In genomic region chr10:100510533-100511308, GRCh38 we compare ENCODE assay signal across 10 cellular contexts. TPM values are rescaled to one million over a fixed set of nuclear protein-coding genes. Genes with fewer than 3 reads are reported as not detected.
DNase-seq lines count a peak whose midpoint lies in the region; ATAC-seq and TF ChIP-seq lines count a peak whose summit lies in the region.
"Had no signal": no experiment of that assay in that cellular context is flagged by ENCODE, and none has a peak within 500 bp of the region (broad histone marks: within the 10 kb centered on the region; RNA-seq: fewer than 3 reads in every experiment).

No MANE protein-coding gene starts in this region.

- peaks cover 30% of the 10 kb centered on the region for H3K36me3 Mint-ChIP-seq in activated naive CD8-positive, alpha-beta T cell treated with anti-CD3 and anti-CD28 coated beads, Interleukin-2, amount 50 U/mL, for 24 hours (ENCODE audit: low read depth)

- peaks cover 66% of the 10 kb centered on the region for H3K4me1 Mint-ChIP-seq in activated naive CD8-positive, alpha-beta T cell treated with anti-CD3 and anti-CD28 coated beads, Interleukin-2, amount 50 U/mL, for 24 hours

- no peak overlapping the region for H2AK9ac ChIP-seq in IMR-90 (replicated peaks; ENCODE audit: low read depth, low read length, poor library complexity)

- no peaks in the 10 kb centered on the region for H4K20me1 ChIP-seq in IMR-90 (ENCODE audit: insufficient read depth, low read length)

- no peak overlapping the region for H2BK15ac ChIP-seq in IMR-90 (ENCODE audit: low read depth, low read length)

- H3K14ac ChIP-seq in IMR-90 (replicated peaks; ENCODE audit: low read depth, low read length) = no peak overlapping the region

- peak overlapping the region; percentile 50 for H3K4me3 Mint-ChIP-seq in activated naive CD8-positive, alpha-beta T cell treated with anti-CD3 and anti-CD28 coated beads, Interleukin-2, amount 50 U/mL, for 24 hours

- no peak overlapping the region for H2BK20ac ChIP-seq in IMR-90 (ENCODE audit: low read depth, low read length)

- no peak overlapping the region for H2AFZ ChIP-seq in IMR-90 (replicated peaks; ENCODE audit: low read length, poor library complexity)
- H2AFZ ChIP-seq: parathyroid adenoma had no signal

- DNase-seq in IMR-90 (peak; percentile 27), esophagus muscularis mucosa (ENCODE audit: extremely low spot score) (no peak), NCI-H774 (lab: John Stamatoyannopoulos, UW) (no peak), NCI-H2227 treated with DMSO at 0.1 percent for 48 hours (lab: John Stamatoyannopoulos, UW) (no peak), SW 1271 (lab: John Stamatoyannopoulos, UW) (no peak)
- DNase-seq in activated naive CD8-positive, alpha-beta T cell treated with anti-CD3 and anti-CD28 coated beads, Interleukin-2, amount 50 U/mL, for 24 hours = peak; percentile 66
- peak; percentile 30 for DNase-seq in stimulated activated CD8-positive, alpha-beta memory T cell treated with anti-CD3 and anti-CD28 coated beads, Interleukin-4, amount 100 ng/mL, for 24 hours (ENCODE audit: low read depth)

- ATAC-seq in IMR-90 (ENCODE audit: low read depth) = no peak
- peak; percentile 83 for ATAC-seq in activated naive CD8-positive, alpha-beta T cell treated with anti-CD3 and anti-CD28 coated beads, Interleukin-2, amount 50 U/mL, for 24 hours

- in situ Hi-C loops in IMR-90 (cut with MboI; ENCODE audit: low sequenced_read_pairs) = no loop called here

- no peak overlapping the region for H3K18ac ChIP-seq in IMR-90 (ENCODE audit: low read depth, low read length)

- no TSS peak for BruUV-seq in IMR-90 (replicated peaks; lab: Mats Ljungman, UMichigan)

- H3K27ac ChIP-seq in IMR-90 (ENCODE audit: insufficient read depth, low read length) (no peak overlapping the region), VCaP (peak overlapping the region; percentile 54), esophagus muscularis mucosa (replicated peaks in 1 of 4) (no peak overlapping the region)
- H3K27ac ChIP-seq: parathyroid adenoma, SK-N-MC had no signal

- no peak overlapping the region for H3K4ac ChIP-seq in IMR-90 (ENCODE audit: low read depth, low read length)

- H3K36me3 ChIP-seq in IMR-90 (ENCODE audit: control insufficient read depth, insufficient read depth, low read length) = peaks cover 11% of the 10 kb centered on the region
- peaks cover 12 to 84% (median 63%) of the 10 kb centered on the region in 4 donors for H3K36me3 ChIP-seq in esophagus muscularis mucosa

- H2BK120ac ChIP-seq in IMR-90 (ENCODE audit: low read depth, low read length) = no peak overlapping the region

- no peak overlapping the region for H3K4me3 ChIP-seq in IMR-90 (ENCODE audit: insufficient read depth, low read depth, low read length)
- H3K4me3 ChIP-seq in esophagus muscularis mucosa = no peak overlapping the region
- H3K4me3 ChIP-seq: SK-N-MC had no signal

- H3K9me3 ChIP-seq in IMR-90 (ENCODE audit: control insufficient read depth, insufficient read depth, low read length) (no peaks in the 10 kb centered on the region), esophagus muscularis mucosa (no peaks in the 10 kb centered on the region)

- no peak overlapping the region for H3K56ac ChIP-seq in IMR-90 (ENCODE audit: extremely low read depth, insufficient read depth, low read length)

- H4K5ac ChIP-seq in IMR-90 (ENCODE audit: low read depth, low read length) = no peak overlapping the region

- no peak for TF ChIP-seq EP300 in esophagus muscularis mucosa (IDR thresholded peaks at IDR 0.05)

- intact Hi-C loops in IMR-90 (cut with micrococcal nuclease) = no loop called here
- intact Hi-C loops in esophagus muscularis mucosa (cut with DNase I) = no loop called here

- no peak for TF ChIP-seq RAD21 in IMR-90 (IDR thresholded peaks at IDR 0.05; ENCODE audit: low read length)

- peak overlapping the region; percentile 72 for H3K27ac Mint-ChIP-seq in activated naive CD8-positive, alpha-beta T cell treated with anti-CD3 and anti-CD28 coated beads, Interleukin-2, amount 50 U/mL, for 24 hours

- no peak for TF ChIP-seq CTCF in IMR-90 (conservative IDR thresholded peaks at IDR 0.05; ENCODE audit: low read depth, low read length)
- no peak for TF ChIP-seq CTCF in VCaP (conservative IDR thresholded peaks at IDR 0.05)
- no peak for TF ChIP-seq CTCF in esophagus muscularis mucosa (IDR thresholded peaks at IDR 0.05)

- dilution Hi-C loops in IMR-90 (cut with HindIII; ENCODE audit: low sequenced_read_pairs, unreplicated experiment) = no loop called here

- no peak overlapping the region for H3K9ac ChIP-seq in IMR-90 (ENCODE audit: low read depth, low read length)
- H3K9ac ChIP-seq: parathyroid adenoma had no signal

- no peak overlapping the region for H4K91ac ChIP-seq in IMR-90 (ENCODE audit: insufficient read depth, low read depth, low read length)

- no peak for TF ChIP-seq POLR2A in IMR-90 (IDR thresholded peaks at IDR 0.05; ENCODE audit: low read depth, low read length)
- TF ChIP-seq POLR2A in esophagus muscularis mucosa (IDR thresholded peaks at IDR 0.05; ENCODE audit: low read depth) = no peak

- 81% methylated on average over 7 of the region's 7 CpGs; no CpG with 5 or more reads in 1 of the 2 experiments for WGBS in IMR-90 (ENCODE audit: extremely low coverage in 2 of 2, insufficient read length in 1 of 2), 2 experiments
- WGBS in esophagus muscularis mucosa = 90% methylated on average over 7 of the region's 7 CpGs

- H3K4me1 ChIP-seq in IMR-90 (ENCODE audit: control insufficient read depth, insufficient read depth, low read length) (no peaks in the 10 kb centered on the region; the same call in 1 of the 2 replicates), esophagus muscularis mucosa (no peaks in the 10 kb centered on the region)

- H3K27me3 Mint-ChIP-seq in activated naive CD8-positive, alpha-beta T cell treated with anti-CD3 and anti-CD28 coated beads, Interleukin-2, amount 50 U/mL, for 24 hours = no peaks in the 10 kb centered on the region

- H3K9me1 ChIP-seq in IMR-90 (ENCODE audit: insufficient read depth, low read length) = peaks cover 3% of the 10 kb centered on the region; the same call in 1 of the 2 replicates

- POLR2A ChIA-PET in IMR-90 (lab: Charles Lee; ENCODE audit: unreplicated experiment) = no interaction called here

- H3K4me2 ChIP-seq in IMR-90 (ENCODE audit: low read depth, low read length) = no peak overlapping the region

- CTCF ChIA-PET in IMR-90 (lab: Yijun Ruan, JAX) = no interaction called here

- no peak overlapping the region for H2AK5ac ChIP-seq in IMR-90 (ENCODE audit: low read depth, low read length)

- H3K23ac ChIP-seq in IMR-90 (ENCODE audit: low read depth, low read length) = no peak overlapping the region

- no peak overlapping the region for H4K8ac ChIP-seq in IMR-90 (ENCODE audit: low read depth in 2 of 2, low read length in 2 of 2)

- H3K79me1 ChIP-seq in IMR-90 (ENCODE audit: low read depth in 1 of 2, low read length in 2 of 2) = no peaks in the 10 kb centered on the region

- H3K9me3 Mint-ChIP-seq in activated naive CD8-positive, alpha-beta T cell treated with anti-CD3 and anti-CD28 coated beads, Interleukin-2, amount 50 U/mL, for 24 hours = no peaks in the 10 kb centered on the region

- H2BK5ac ChIP-seq in IMR-90 (ENCODE audit: low read depth, low read length, poor library complexity, severe bottlenecking) = no peak overlapping the region

- H3K27me3 ChIP-seq in IMR-90 (ENCODE audit: control insufficient read depth, insufficient read depth, low read length) (no peaks in the 10 kb centered on the region), esophagus muscularis mucosa (no peaks in the 10 kb centered on the region)

TF ChIP-seq in IMR-90, 13 proteins besides CTCF, POLR2A, EP300 and RAD21:
- no peak for TF ChIP-seq USF2 (IDR thresholded peaks at IDR 0.05; ENCODE audit: low read depth, low read length)
- TF ChIP-seq FOS (IDR thresholded peaks at IDR 0.05; ENCODE audit: low read depth, low read length) = no peak
- TF ChIP-seq BHLHE40 (IDR thresholded peaks at IDR 0.05; ENCODE audit: low read depth, low read length) = no peak
- TF ChIP-seq RFX5 (IDR thresholded peaks at IDR 0.05; ENCODE audit: low read depth, low read length) = no peak
- TF ChIP-seq SMC3 (IDR thresholded peaks at IDR 0.05; ENCODE audit: low read depth, low read length) = no peak
- TF ChIP-seq CHD1 (IDR thresholded peaks at IDR 0.05; ENCODE audit: low read depth, low read length) = no peak
- no peak for TF ChIP-seq NFE2L2 (IDR thresholded peaks at IDR 0.05; ENCODE audit: low read depth, low read length)
- no peak for TF ChIP-seq RCOR1 (IDR thresholded peaks at IDR 0.05; ENCODE audit: insufficient replicate concordance, low read length)
- TF ChIP-seq MXI1 (IDR thresholded peaks at IDR 0.05; ENCODE audit: borderline replicate concordance, low read depth, low read length) = no peak

RNA-seq across cellular contexts. Expression of gene SEC31B, which starts 8.9 kb away (rescaled TPM):
- 1.1 and 1.3 TPM in 2 replicates for total RNA-seq in IMR-90 (2012; rRNA removed)
- 6.1 and 8.1 TPM in 2 replicates for polyA plus RNA-seq in IMR-90 (2012; rRNA removed)
- polyA plus RNA-seq in IMR-90 (2012; cell fraction: cytosol; rRNA removed) = 0.56 and 1.5 TPM in 2 replicates
- polyA plus RNA-seq in IMR-90 (2012; cell fraction: nucleus; rRNA removed; ENCODE audit: low replicate concordance) = 84.2 and 148 TPM in 2 replicates
- 1 to 10 TPM; 2.8 to 5.2 (median 4.1) TPM for total RNA-seq in esophagus muscularis mucosa

RNA-seq across cellular contexts. Expression of gene NDUFB8, which starts 18.9 kb away (rescaled TPM):
- total RNA-seq in IMR-90 (2012; rRNA removed) (98.3 and 99.1 TPM in 2 replicates), esophagus muscularis mucosa (100 to 1,000 TPM; 231 to 315 (median 279) TPM)
- polyA plus RNA-seq in IMR-90 (2012; rRNA removed) = 265 and 333 TPM in 2 replicates
- 604 and 664 TPM in 2 replicates for polyA plus RNA-seq in IMR-90 (2012; cell fraction: cytosol; rRNA removed)
- 167 and 179 TPM in 2 replicates for polyA plus RNA-seq in IMR-90 (2012; cell fraction: nucleus; rRNA removed; ENCODE audit: low replicate concordance)

RNA-seq across cellular contexts. Expression of gene HIF1AN, which starts 25.0 kb away (rescaled TPM):
- total RNA-seq in IMR-90 (2012; rRNA removed) = 10.2 and 10.3 TPM in 2 replicates
- 6.1 and 10.3 TPM in 2 replicates for polyA plus RNA-seq in IMR-90 (2012; rRNA removed)
- polyA plus RNA-seq in IMR-90 (2012; cell fraction: cytosol; rRNA removed) = 3.8 and 6.9 TPM in 2 replicates
- polyA plus RNA-seq in IMR-90 (2012; cell fraction: nucleus; rRNA removed; ENCODE audit: low replicate concordance) = 5.0 and 17.2 TPM in 2 replicates
- 10 to 100 TPM in 3 of 4 donors, 1 to 10 TPM in 1; 7.6 to 15.4 (median 13.6) TPM for total RNA-seq in esophagus muscularis mucosa

RNA-seq across cellular contexts. Expression of gene WNT8B, which starts 47.9 kb away (rescaled TPM):
- not detected in 2 replicates for total RNA-seq in IMR-90 (2012; rRNA removed)
- polyA plus RNA-seq in IMR-90 (2012; rRNA removed) = 0.03 TPM in 1 of 2 replicates, not detected in the other
- not detected in 2 replicates for polyA plus RNA-seq in IMR-90 (2012; cell fraction: cytosol; rRNA removed)
- polyA plus RNA-seq in IMR-90 (2012; cell fraction: nucleus; rRNA removed; ENCODE audit: low replicate concordance) = not detected in 2 replicates
- total RNA-seq in esophagus muscularis mucosa = not detected

Comparison
In these comparisons a context has a peak if more than half of its experiments do, and no peak if none do; other contexts are left out.
1. DNase-seq: peak in IMR-90 (single experiment), activated naive CD8-positive, alpha-beta T cell treated with anti-CD3 and anti-CD28 coated beads, Interleukin-2, amount 50 U/mL, for 24 hours (single experiment) and stimulated activated CD8-positive, alpha-beta memory T cell treated with anti-CD3 and anti-CD28 coated beads, Interleukin-4, amount 100 ng/mL, for 24 hours (single experiment); none in esophagus muscularis mucosa (single experiment), NCI-H774 (single experiment), NCI-H2227 treated with DMSO at 0.1 percent for 48 hours (single experiment) and SW 1271 (0 of 2).